Comparison of ENCODE assay signal across 1 cellular context in the genomic region with DNA sequence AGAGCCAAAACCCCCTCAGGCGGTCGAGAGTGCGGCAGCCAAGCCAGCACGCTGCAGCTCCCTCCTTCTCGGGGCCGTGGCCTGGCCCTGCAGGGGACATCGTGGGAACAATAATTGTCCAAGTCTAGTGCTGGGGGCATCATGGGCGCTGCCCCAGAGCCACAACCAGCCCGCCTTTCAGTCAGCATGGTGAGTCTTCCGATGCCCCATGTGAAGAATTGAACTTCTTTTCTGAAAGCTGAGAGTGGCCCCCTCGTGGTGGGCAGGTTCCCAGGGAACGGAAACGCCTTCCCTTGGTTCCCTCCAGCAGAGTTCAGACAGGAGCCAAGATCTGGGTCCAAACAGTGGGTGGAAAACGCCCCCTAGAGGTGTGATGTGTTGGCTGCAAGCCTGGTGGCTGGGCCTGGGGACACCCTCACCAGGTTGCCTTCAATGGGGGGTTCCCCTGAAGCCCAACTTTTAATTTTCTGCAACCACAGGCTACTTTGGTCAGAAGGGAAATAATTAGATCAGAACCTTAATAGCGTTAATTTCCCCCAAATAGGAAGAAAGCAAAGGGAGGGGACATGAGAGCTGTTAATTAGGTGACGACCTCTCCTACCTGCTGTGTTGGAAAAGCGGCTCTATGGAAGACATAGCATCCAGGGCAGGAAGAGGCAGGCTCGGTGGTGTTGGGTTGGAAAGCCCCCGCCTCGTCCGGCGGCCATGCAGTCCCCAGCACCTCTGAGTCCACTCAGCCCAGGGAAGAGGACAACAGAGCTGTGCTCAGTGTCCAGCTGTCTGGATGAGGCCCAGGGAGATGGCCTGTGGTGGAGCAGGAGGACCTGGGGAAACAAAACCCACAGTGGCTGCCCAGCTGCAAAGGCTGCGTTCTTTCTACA.
TF ChIP-seq lines count a peak whose summit lies in the region.

No MANE protein-coding gene starts in this region.

TF ChIP-seq in H1, 55 proteins besides CTCF, POLR2A, EP300 and RAD21:
- TF ChIP-seq CHD2 (IDR thresholded peaks at IDR 0.05; ENCODE audit: low read length) (0 out of 2 replicates have a peak, but pooled peaks have one; percentile 41), HDAC2 (IDR thresholded peaks at IDR 0.05; ENCODE audit: borderline replicate concordance in 1 of 2, low read depth in 2 of 2, low read length in 2 of 2) (peak in 1 of 2 experiments; percentile 75; a peak in 1 of 4 replicates), NRF1 (IDR thresholded peaks at IDR 0.05; ENCODE audit: low read depth, low read length) (no peak), SIN3A (conservative IDR thresholded peaks at IDR 0.05 in 1 of 2, IDR thresholded peaks at IDR 0.05 in 1 of 2; ENCODE audit: low read depth in 1 of 2, low read length in 2 of 2) (peak in 1 of 2 experiments; percentile 83; a peak in 2 of 4 replicates), KDM4A (IDR thresholded peaks at IDR 0.05; ENCODE audit: low read depth, low read length, severe bottlenecking) (peak; percentile 52), YY1 (IDR thresholded peaks at IDR 0.05; ENCODE audit: low read depth, low read length) (peak; percentile 53), SP1 (IDR thresholded peaks at IDR 0.05; ENCODE audit: low read depth, low read length) (0 out of 2 replicates have a peak, but pooled peaks have one; percentile 46), TAF1 (IDR thresholded peaks at IDR 0.05; ENCODE audit: low read depth, low read length) (no peak), CTBP2 (IDR thresholded peaks at IDR 0.05; ENCODE audit: borderline replicate concordance, insufficient read depth, insufficient read length, low read length) (peak; percentile 94), CREB1 (IDR thresholded peaks at IDR 0.05) (peak; percentile 32; the same call in 1 of the 2 replicates), TBP (IDR thresholded peaks at IDR 0.05; ENCODE audit: low read depth, low read length) (peak; percentile 63; the same call in 1 of the 2 replicates), TAF7 (optimal IDR thresholded peaks at IDR 0.05; ENCODE audit: borderline replicate concordance, low read depth, low read length) (no peak), GABPA (IDR thresholded peaks at IDR 0.05; ENCODE audit: borderline replicate concordance, insufficient read depth, low read length) (peak; percentile 76; the same call in 1 of the 2 replicates), JUND (IDR thresholded peaks at IDR 0.05; ENCODE audit: low read length) (0 out of 2 replicates have a peak, but pooled peaks have one; percentile 50), RXRA (IDR thresholded peaks at IDR 0.05; ENCODE audit: insufficient read depth, low read depth, low read length) (0 out of 2 replicates have a peak, but pooled peaks have one; percentile 44), BACH1 (IDR thresholded peaks at IDR 0.05; ENCODE audit: low read length) (peak; percentile 66), CHD1 (IDR thresholded peaks at IDR 0.05; ENCODE audit: low read depth, low read length) (no peak)
- TF ChIP-seq, protein P1, sequence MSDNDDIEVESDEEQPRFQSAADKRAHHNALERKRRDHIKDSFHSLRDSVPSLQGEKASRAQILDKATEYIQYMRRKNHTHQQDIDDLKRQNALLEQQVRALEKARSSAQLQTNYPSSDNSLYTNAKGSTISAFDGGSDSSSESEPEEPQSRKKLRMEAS (IDR thresholded peaks at IDR 0.05) = peak; percentile 77
- TF ChIP-seq, protein P2, sequence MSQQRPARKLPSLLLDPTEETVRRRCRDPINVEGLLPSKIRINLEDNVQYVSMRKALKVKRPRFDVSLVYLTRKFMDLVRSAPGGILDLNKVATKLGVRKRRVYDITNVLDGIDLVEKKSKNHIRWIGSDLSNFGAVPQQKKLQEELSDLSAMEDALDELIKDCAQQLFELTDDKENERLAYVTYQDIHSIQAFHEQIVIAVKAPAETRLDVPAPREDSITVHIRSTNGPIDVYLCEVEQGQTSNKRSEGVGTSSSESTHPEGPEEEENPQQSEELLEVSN (IDR thresholded peaks at IDR 0.05) = peak; percentile 85
